ENCODE assay signal across 8 cellular contexts in genomic region chr4:102344955-102345794, GRCh38. TPM values are rescaled to one million over a fixed set of nuclear protein-coding genes. Genes with fewer than 3 reads are reported as not detected.
DNase-seq lines count a peak whose midpoint lies in the region; ATAC-seq and TF ChIP-seq lines count a peak whose summit lies in the region.

SLC39A8 (minus strand) TSS chr4:102345482; CDS start chr4:102344662, 820 bp downstream.

- peak within 1 kb of the TSS; percentile 84 for H3K4me3 Mint-ChIP-seq in WTC11

- peaks cover 17% of the 10 kb centered on the region for H3K27me3 Mint-ChIP-seq in WTC11 (ENCODE audit: low read depth)

- POLR2A ChIA-PET in WTC11 (lab: Charles Lee), result interaction anchor here (0.6 to 0.8 kb wide), 2 partner anchors 86 to 246 kb away, joined by 3 to 4 read pairs; no protein-coding TSS in a partner anchor

- H3K4me2 ChIP-seq in mammary epithelial cell (ENCODE audit: insufficient read depth, low read depth, low read length), result peak within 1 kb of the TSS; percentile 100

- H3K9ac ChIP-seq in mammary epithelial cell (ENCODE audit: insufficient read depth, low read length), result peak within 1 kb of the TSS; percentile 86

- CTCF ChIA-PET in WTC11 (lab: Charles Lee), result interaction anchor here (0.6 to 2.7 kb wide), 4 partner anchors 23 to 471 kb away, joined by 3 to 34 read pairs (median 4); no protein-coding TSS in a partner anchor
- CTCF ChIA-PET in mammary epithelial cell (lab: Charles Lee; ENCODE audit: low non-redundant PET), result interaction anchor here (0.7 to 0.8 kb wide), 2 partner anchors 85 to 272 kb away, joined by 3 to 4 read pairs; no protein-coding TSS in a partner anchor

- H3K36me3 Mint-ChIP-seq in WTC11, result no peaks in the 10 kb centered on the region

- dilution Hi-C loops in mammary epithelial cell (cut with HindIII; ENCODE audit: low sequenced_read_pairs), result no loop called here

- peaks cover 50% of the 10 kb centered on the region for H3K4me1 Mint-ChIP-seq in WTC11

- H3K36me3 ChIP-seq in mammary epithelial cell (ENCODE audit: insufficient read depth, low read length), result no peaks in the 10 kb centered on the region

- no peaks in the 10 kb centered on the region for H3K9me3 Mint-ChIP-seq in WTC11

- peak; percentile 81 for DNase-seq in AG08395 (ENCODE audit: low spot score)
- DNase-seq in NCI-H226, result peak; percentile 92
- peak; percentile 89 for DNase-seq in WTC11 (ENCODE audit: low spot score)
- DNase-seq in mammary epithelial cell, result peak; percentile 80
- DNase-seq in inferior parietal cortex (ENCODE audit: extremely low spot score), result peak; percentile 75
- DNase-seq in stimulated activated CD4-positive, alpha-beta T cell treated with anti-CD3 and anti-CD28 coated beads, Interleukin-12 subunit alpha, Interleukin-12 subunit beta, amount 100 ng/mL, for 24 hours (ENCODE audit: low read depth in 2 of 2), result peak; percentile 75 to 85

- TSS peak; percentile 75 for BruUV-seq in mammary epithelial cell (replicated peaks; lab: Mats Ljungman, UMichigan)

- H3K27ac Mint-ChIP-seq in WTC11, result peak within 1 kb of the TSS; percentile 91

- intact Hi-C loops in mammary epithelial cell (cut with micrococcal nuclease), result loop anchor here (1.0 to 5.0 kb wide), 4 partner anchors 46 to 662 kb away; no protein-coding TSS in a partner anchor

- in situ Hi-C loops in mammary epithelial cell (cut with MboI; ENCODE audit: low sequenced_read_pairs in 2 of 2), result loop anchor here in 1 of 2 donors (10.0 kb wide), 1 partner anchor 80 kb away; no protein-coding TSS in a partner anchor

- no peaks in the 10 kb centered on the region for H3K9me3 ChIP-seq in mammary epithelial cell (replicated peaks; ENCODE audit: insufficient read depth, low read length)

- peak within 1 kb of the TSS; percentile 98 for H2AFZ ChIP-seq in mammary epithelial cell (ENCODE audit: low read depth, low read length)

- TF ChIP-seq CTCF in WTC11 (IDR thresholded peaks at IDR 0.05) (peak; percentile 40; the same call in 1 of the 2 replicates), mammary epithelial cell (conservative IDR thresholded peaks at IDR 0.05 in 1 of 2, IDR thresholded peaks at IDR 0.05 in 1 of 2; ENCODE audit: extremely low read depth in 1 of 2, insufficient read depth in 1 of 2, low read depth in 1 of 2, low read length in 2 of 2) (peak; percentile 40 to 86)

- peaks cover 26% of the 10 kb centered on the region for H3K4me1 ChIP-seq in mammary epithelial cell (ENCODE audit: insufficient read depth, low read length)

- H3K79me2 ChIP-seq in mammary epithelial cell (ENCODE audit: insufficient read depth, low read length), result peaks cover 20% of the 10 kb centered on the region

- peak within 1 kb of the TSS; percentile 76 for H3K27ac ChIP-seq in mammary epithelial cell (ENCODE audit: insufficient read depth, low read depth, low read length)

- WGBS in mammary epithelial cell (ENCODE audit: low coverage, missing lambda C conversion rate), result 2% methylated on average over 22 of the region's 54 CpGs

- no peaks in the 10 kb centered on the region for H3K27me3 ChIP-seq in mammary epithelial cell (ENCODE audit: insufficient read depth, low read length)

- no peaks in the 10 kb centered on the region for H4K20me1 ChIP-seq in mammary epithelial cell (ENCODE audit: insufficient read depth, low read length)

- peak within 1 kb of the TSS; percentile 76 to 91 (median 76) for H3K4me3 ChIP-seq in mammary epithelial cell (replicated peaks in 1 of 3; ENCODE audit: insufficient read depth in 1 of 3, low read depth in 2 of 3, low read length in 3 of 3)

- ATAC-seq in GM18870 (IDR thresholded peaks at IDR 0.05; ENCODE audit: unreplicated experiment) (peak; percentile 82), HG03103 (IDR thresholded peaks at IDR 0.05; ENCODE audit: low read depth, unreplicated experiment) (peak; percentile 75), WTC11 (peak; percentile 82)

TF ChIP-seq in WTC11, 78 proteins besides CTCF, POLR2A, EP300 and RAD21 (continues in another document):
- no peak for TF ChIP-seq ZNF532 (CRISPR knock-in tag; IDR thresholded peaks at IDR 0.05; ENCODE audit: borderline replicate concordance)
- TF ChIP-seq ZNF138 (CRISPR knock-in tag; conservative IDR thresholded peaks at IDR 0.05), result no peak
- peak; percentile 74 for TF ChIP-seq FOXP1 (CRISPR knock-in tag; IDR thresholded peaks at IDR 0.05; ENCODE audit: borderline replicate concordance)
- no peak for TF ChIP-seq ZNF121 (CRISPR knock-in tag; IDR thresholded peaks at IDR 0.05)
- TF ChIP-seq IRF2 (CRISPR knock-in tag; IDR thresholded peaks at IDR 0.05; ENCODE audit: borderline replicate concordance, low read depth), result no peak
- TF ChIP-seq JUN (CRISPR knock-in tag; IDR thresholded peaks at IDR 0.05), result no peak
- no peak for TF ChIP-seq MXD4 (CRISPR knock-in tag; IDR thresholded peaks at IDR 0.05; ENCODE audit: borderline replicate concordance)
- TF ChIP-seq MYBL2 (CRISPR knock-in tag; IDR thresholded peaks at IDR 0.05), result peak; percentile 70; the same call in 1 of the 2 replicates
- no peak for TF ChIP-seq ATF3 (CRISPR knock-in tag; conservative IDR thresholded peaks at IDR 0.05)
- TF ChIP-seq ZNF281 (CRISPR knock-in tag; IDR thresholded peaks at IDR 0.05), result no peak
- TF ChIP-seq TP53 (CRISPR knock-in tag; IDR thresholded peaks at IDR 0.05), result no peak

RNA-seq across cellular contexts. Expression of gene SLC39A8, which starts in this region (rescaled TPM):
- total RNA-seq in WTC11 (2021), result 35.1 to 40.0 TPM (median 35.9 TPM) in 3 replicates
- total RNA-seq in mammary epithelial cell, result 10 to 100 TPM in 1 of 2 donors, 1 to 10 TPM in 1; 8.9 to 12.5 TPM
- polyA plus RNA-seq in mammary epithelial cell, result 10.2 TPM
- polyA minus RNA-seq in mammary epithelial cell, result 22.5 TPM

Comparison
In these comparisons a context has a peak if more than half of its experiments do, and no peak if none do; other contexts are left out.
1. Peak in every context shown above with its lines: DNase-seq, ATAC-seq, H3K4me3 ChIP-seq and H3K27ac ChIP-seq.